Comparison of ENCODE assay signal across 1 cellular context in genomic region chr22:31588970-31589675, GRCh38.
TF ChIP-seq lines count a peak whose summit lies in the region.

No MANE protein-coding gene starts in this region.

TF ChIP-seq in HepG2, 621 proteins besides CTCF, POLR2A, EP300 and RAD21 (continued from another document and continues in another):
- no peak for TF ChIP-seq HINFP (CRISPR knock-in tag; IDR thresholded peaks at IDR 0.05; ENCODE audit: low read depth)
- TF ChIP-seq BATF2 (CRISPR knock-in tag; IDR thresholded peaks at IDR 0.05), result no peak
- no peak for TF ChIP-seq ZSCAN29 (CRISPR knock-in tag; conservative IDR thresholded peaks at IDR 0.05)
- TF ChIP-seq HDAC2 (CRISPR knock-in tag; IDR thresholded peaks at IDR 0.05), result peak; percentile 82
- no peak for TF ChIP-seq PCBP1 (IDR thresholded peaks at IDR 0.05; ENCODE audit: borderline replicate concordance, low read depth, low read length)
- TF ChIP-seq HMGXB3 (CRISPR knock-in tag; IDR thresholded peaks at IDR 0.05; ENCODE audit: borderline replicate concordance), result no peak
- TF ChIP-seq ZNF781 (CRISPR knock-in tag; IDR thresholded peaks at IDR 0.05; ENCODE audit: borderline replicate concordance, not compliant biosample characterization), result no peak
- TF ChIP-seq ZNF256 (CRISPR knock-in tag; conservative IDR thresholded peaks at IDR 0.05), result no peak
- TF ChIP-seq NFYB (CRISPR knock-in tag; IDR thresholded peaks at IDR 0.05), result no peak
- no peak for TF ChIP-seq POGZ (CRISPR knock-in tag; IDR thresholded peaks at IDR 0.05)
- TF ChIP-seq ZMYM3 (CRISPR knock-in tag; IDR thresholded peaks at IDR 0.05), result peak; percentile 74; the same call in 1 of the 2 replicates
- TF ChIP-seq ZBTB33 (CRISPR knock-in tag; IDR thresholded peaks at IDR 0.05), result peak; percentile 96
- TF ChIP-seq CEBPZ (IDR thresholded peaks at IDR 0.05; ENCODE audit: low read length), result no peak
- peak; percentile 73 for TF ChIP-seq ZNF687 (CRISPR knock-in tag; IDR thresholded peaks at IDR 0.05)
- no peak for TF ChIP-seq AKAP8 (CRISPR knock-in tag; IDR thresholded peaks at IDR 0.05)
- no peak for TF ChIP-seq MYNN (CRISPR knock-in tag; IDR thresholded peaks at IDR 0.05; ENCODE audit: low read depth)
- no peak for TF ChIP-seq SNRNP70 (IDR thresholded peaks at IDR 0.05; ENCODE audit: low read depth, low read length)
- no peak for TF ChIP-seq ZNF564 (CRISPR knock-in tag; IDR thresholded peaks at IDR 0.05)
- TF ChIP-seq RBFOX2 (IDR thresholded peaks at IDR 0.05; ENCODE audit: low read depth, low read length), result 0 out of 2 replicates have a peak, but pooled peaks have one; percentile 29
- no peak for TF ChIP-seq DNMT3B (CRISPR knock-in tag; conservative IDR thresholded peaks at IDR 0.05)
- TF ChIP-seq NFIB (CRISPR knock-in tag; IDR thresholded peaks at IDR 0.05; ENCODE audit: borderline replicate concordance), result no peak
- TF ChIP-seq ZNF224 (CRISPR knock-in tag; IDR thresholded peaks at IDR 0.05), result no peak
- no peak for TF ChIP-seq ZNF609 (CRISPR knock-in tag; IDR thresholded peaks at IDR 0.05; ENCODE audit: borderline replicate concordance)
- no peak for TF ChIP-seq BCLAF1 (IDR thresholded peaks at IDR 0.05)
- TF ChIP-seq ZNF510 (CRISPR knock-in tag; IDR thresholded peaks at IDR 0.05; ENCODE audit: low read depth), result no peak
- TF ChIP-seq ZNF563 (CRISPR knock-in tag; IDR thresholded peaks at IDR 0.05), result no peak
- TF ChIP-seq SRSF1 (optimal IDR thresholded peaks at IDR 0.05; ENCODE audit: low read depth, low read length), result no peak
- no peak for TF ChIP-seq PHB2 (IDR thresholded peaks at IDR 0.05; ENCODE audit: partially characterized antibody)
- no peak for TF ChIP-seq ZNF607 (CRISPR knock-in tag; IDR thresholded peaks at IDR 0.05; ENCODE audit: borderline replicate concordance)
- no peak for TF ChIP-seq HNRNPH1 (optimal IDR thresholded peaks at IDR 0.05; ENCODE audit: low read depth, low read length)
- no peak for TF ChIP-seq GTF3A (CRISPR knock-in tag; conservative IDR thresholded peaks at IDR 0.05)
- TF ChIP-seq FOXM1 (CRISPR knock-in tag; IDR thresholded peaks at IDR 0.05), result no peak
- no peak for TF ChIP-seq ZNF230 (CRISPR knock-in tag; IDR thresholded peaks at IDR 0.05)
- TF ChIP-seq ZNF331 (CRISPR knock-in tag; IDR thresholded peaks at IDR 0.05), result peak; percentile 85
- no peak for TF ChIP-seq DR1 (CRISPR knock-in tag; IDR thresholded peaks at IDR 0.05)
- peak; percentile 43; the same call in 1 of the 2 replicates for TF ChIP-seq ZMYM4 (CRISPR knock-in tag; IDR thresholded peaks at IDR 0.05)
